Comparison of ENCODE assay signal across 20 cellular contexts in the genomic region with DNA sequence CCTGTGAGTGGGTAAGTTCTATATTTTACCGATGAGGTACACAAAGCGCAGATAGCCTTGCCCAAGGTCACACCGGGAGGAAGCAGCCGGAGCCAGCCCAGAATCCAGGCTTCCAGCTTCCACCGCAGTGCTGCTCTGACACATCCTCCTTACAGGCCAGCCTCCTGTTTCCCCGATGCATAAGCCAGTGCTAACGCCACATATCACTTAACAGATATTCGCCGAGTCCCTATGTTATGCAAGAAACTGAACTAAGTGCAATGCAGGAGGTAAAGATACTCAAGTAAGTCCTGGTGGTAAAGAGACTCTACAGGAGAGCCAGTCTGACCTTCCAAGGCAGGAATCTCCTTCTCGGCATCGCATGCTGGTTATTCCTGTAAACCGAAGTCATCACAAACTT.
DNase-seq lines count a peak whose midpoint lies in the region; ATAC-seq, FAIRE-seq and TF ChIP-seq lines count a peak whose summit lies in the region.
"Had no signal": no experiment of that assay in that cellular context is flagged by ENCODE, and none has a peak within 500 bp of the region (broad histone marks: within the 10 kb centered on the region; RNA-seq: fewer than 3 reads in every experiment).

No MANE protein-coding gene starts in this region.

- H3K27ac Mint-ChIP-seq in GM23338 (no peak overlapping the region), astrocyte (ENCODE audit: unreplicated experiment) (no peak overlapping the region), nephron progenitor cell (no peak overlapping the region)
- H3K27ac Mint-ChIP-seq: activated naive CD4-positive, alpha-beta T cell treated with anti-CD3 and anti-CD28 coated beads, Interleukin-2, amount 50 U/mL, for 72 hours had no signal

- H3K4me3 ChIP-seq in GM23338 (no peak overlapping the region), astrocyte (ENCODE audit: insufficient read depth, low read depth, low read length) (no peak overlapping the region)
- H3K4me3 ChIP-seq: tibial artery had no signal

- no peaks in the 10 kb centered on the region for H3F3A ChIP-seq in GM23338 (replicated peaks; ENCODE audit: low read depth)

- intact Hi-C loops in cardiac septum (cut with DNase I) (no loop called here), posterior vena cava (cut with DNase I) (no loop called here)

- ATAC-seq in GM23338: no peak
- ATAC-seq: activated naive CD4-positive, alpha-beta T cell treated with anti-CD3 and anti-CD28 coated beads, Interleukin-2, amount 50 U/mL, for 72 hours; Panc1 had no signal

- DNase-seq in GM23338 (ENCODE audit: low spot score) (no peak), astrocyte (ENCODE audit: low read depth) (peak; percentile 62), cardiac septum (ENCODE audit: low spot score) (peak; percentile 78), posterior vena cava (ENCODE audit: low spot score) (peak; percentile 82), NCI-H2171 treated with DMSO at 0.1 percent for 48 hours (lab: John Stamatoyannopoulos, UW) (no peak), NCI-H146 treated with DMSO at 0.1 percent for 48 hours (lab: John Stamatoyannopoulos, UW; ENCODE audit: unreplicated experiment) (no peak), NCI-H187 (lab: John Stamatoyannopoulos, UW) (no peak), nephron progenitor cell (no peak)
- DNase-seq: activated CD4-positive, CD25-positive, alpha-beta regulatory T cell; GF-D8; glutamatergic neuron; NCI-H2081; NCI-H524 treated with DMSO at 0.1 percent for 48 hours; stimulated activated CD4-positive, alpha-beta T cell treated with anti-CD3 and anti-CD28 coated beads, Interleukin-4, amount 100 ng/mL, for 4 hours; SW 1271 had no signal

- H4K20me1 ChIP-seq in GM23338 (replicated peaks; ENCODE audit: insufficient read depth) (no peaks in the 10 kb centered on the region), astrocyte (ENCODE audit: insufficient read depth, low read length) (no peaks in the 10 kb centered on the region)

- no peak overlapping the region for H3K4me3 Mint-ChIP-seq in GM23338
- no peak overlapping the region for H3K4me3 Mint-ChIP-seq in astrocyte (ENCODE audit: unreplicated experiment)
- no peak overlapping the region for H3K4me3 Mint-ChIP-seq in nephron progenitor cell

- H3K4me1 Mint-ChIP-seq in GM23338 (peaks cover 19% of the 10 kb centered on the region), astrocyte (ENCODE audit: low read depth, unreplicated experiment) (peaks cover 36% of the 10 kb centered on the region), nephron progenitor cell (peaks cover 12% of the 10 kb centered on the region)

- no peak for FAIRE-seq in astrocyte (lab: Jason Lieb, UNC)
- FAIRE-seq: colon, keratinocyte had no signal

- peaks cover 2% of the 10 kb centered on the region for H3K9me3 ChIP-seq in astrocyte (ENCODE audit: insufficient read depth, low read depth, low read length)
- H3K9me3 ChIP-seq: tibial artery had no signal

- H3K27me3 ChIP-seq in GM23338 (ENCODE audit: insufficient read depth) (no peaks in the 10 kb centered on the region), astrocyte (ENCODE audit: insufficient read depth, low read length) (no peaks in the 10 kb centered on the region)
- H3K27me3 ChIP-seq: tibial artery had no signal

- H3K79me2 ChIP-seq in GM23338 (replicated peaks; ENCODE audit: insufficient read depth) (no peaks in the 10 kb centered on the region), astrocyte (ENCODE audit: insufficient read depth, low read length) (no peaks in the 10 kb centered on the region)

- H3K27me3 Mint-ChIP-seq in GM23338 (ENCODE audit: insufficient read depth, low read depth, poor library complexity): peaks cover 6% of the 10 kb centered on the region
- peaks cover 12% of the 10 kb centered on the region for H3K27me3 Mint-ChIP-seq in astrocyte (ENCODE audit: low read depth, unreplicated experiment)
- H3K27me3 Mint-ChIP-seq in nephron progenitor cell (ENCODE audit: low read depth, poor library complexity): peaks cover 8% of the 10 kb centered on the region

- no peak for TF ChIP-seq CTCF in GM23338 (conservative IDR thresholded peaks at IDR 0.05; ENCODE audit: low read depth in 2 of 2)
- no peak for TF ChIP-seq CTCF in astrocyte (IDR thresholded peaks at IDR 0.05; ENCODE audit: insufficient read depth, low read depth, low read length)
- TF ChIP-seq CTCF in nephron progenitor cell (IDR thresholded peaks at IDR 0.05): no peak

- H3K4me2 ChIP-seq in GM23338: no peak overlapping the region
- peak overlapping the region; percentile 47 for H3K4me2 ChIP-seq in astrocyte (ENCODE audit: low read length)

- H3K36me3 ChIP-seq in GM23338 (ENCODE audit: insufficient read depth) (no peaks in the 10 kb centered on the region), astrocyte (ENCODE audit: insufficient read depth, low read length) (no peaks in the 10 kb centered on the region)
- H3K36me3 ChIP-seq: tibial artery had no signal

- H3K9ac ChIP-seq in astrocyte (ENCODE audit: low read length): peak overlapping the region; percentile 9

- H3K36me3 Mint-ChIP-seq in GM23338 (ENCODE audit: low read depth): no peaks in the 10 kb centered on the region
- no peaks in the 10 kb centered on the region for H3K36me3 Mint-ChIP-seq in astrocyte (ENCODE audit: low read depth, unreplicated experiment)
- no peaks in the 10 kb centered on the region for H3K36me3 Mint-ChIP-seq in nephron progenitor cell (ENCODE audit: low read depth)

- no peak overlapping the region for H3K27ac ChIP-seq in GM23338 (ENCODE audit: low read depth)
- peak overlapping the region; percentile 31 for H3K27ac ChIP-seq in astrocyte (ENCODE audit: low read depth, low read length)
- H3K27ac ChIP-seq: tibial artery had no signal

- H2AFZ ChIP-seq in GM23338 (peak overlapping the region; percentile 69), astrocyte (ENCODE audit: low read depth, low read length) (no peak overlapping the region)

- peaks cover 2% of the 10 kb centered on the region; the same call in 2 of the 3 replicates for H3K9me3 Mint-ChIP-seq in GM23338
- H3K9me3 Mint-ChIP-seq in astrocyte (ENCODE audit: unreplicated experiment): peaks cover 6% of the 10 kb centered on the region
- H3K9me3 Mint-ChIP-seq in nephron progenitor cell: no peaks in the 10 kb centered on the region

- H3K4me1 ChIP-seq in GM23338 (ENCODE audit: insufficient read depth) (no peaks in the 10 kb centered on the region), astrocyte (ENCODE audit: insufficient read depth, low read length) (peaks cover 45% of the 10 kb centered on the region)

- H3K9me2 ChIP-seq in GM23338 (ENCODE audit: insufficient read depth): no peaks in the 10 kb centered on the region

TF ChIP-seq in GM23338, 12 proteins besides CTCF, POLR2A, EP300 and RAD21 (continues in another document):
- TF ChIP-seq CREB1 (CRISPR knock-in tag; IDR thresholded peaks at IDR 0.05; ENCODE audit: low read depth) (no peak), EZH2phosphoT487 (IDR thresholded peaks at IDR 0.05; ENCODE audit: unreplicated experiment) (no peak), REST (IDR thresholded peaks at IDR 0.05; ENCODE audit: unreplicated experiment) (no peak), EZH2 (IDR thresholded peaks at IDR 0.05; ENCODE audit: low read depth, unreplicated experiment) (no peak), STAT1 (IDR thresholded peaks at IDR 0.05; ENCODE audit: unreplicated experiment) (no peak), ZNF331 (CRISPR knock-in tag; IDR thresholded peaks at IDR 0.05; ENCODE audit: low read depth) (no peak), NANOG (IDR thresholded peaks at IDR 0.05; ENCODE audit: borderline replicate concordance) (no peak)

Comparison
In these comparisons a context has a peak if more than half of its experiments do, and no peak if none do; other contexts are left out.
1. DNase-seq: peak in astrocyte (single experiment), cardiac septum (single experiment) and posterior vena cava (single experiment); none in GM23338 (single experiment), NCI-H2171 treated with DMSO at 0.1 percent for 48 hours (single experiment), NCI-H146 treated with DMSO at 0.1 percent for 48 hours (single experiment), NCI-H187 (0 of 2) and nephron progenitor cell (single experiment).